1 cellular context compared by ENCODE assay signal in the genomic region with DNA sequence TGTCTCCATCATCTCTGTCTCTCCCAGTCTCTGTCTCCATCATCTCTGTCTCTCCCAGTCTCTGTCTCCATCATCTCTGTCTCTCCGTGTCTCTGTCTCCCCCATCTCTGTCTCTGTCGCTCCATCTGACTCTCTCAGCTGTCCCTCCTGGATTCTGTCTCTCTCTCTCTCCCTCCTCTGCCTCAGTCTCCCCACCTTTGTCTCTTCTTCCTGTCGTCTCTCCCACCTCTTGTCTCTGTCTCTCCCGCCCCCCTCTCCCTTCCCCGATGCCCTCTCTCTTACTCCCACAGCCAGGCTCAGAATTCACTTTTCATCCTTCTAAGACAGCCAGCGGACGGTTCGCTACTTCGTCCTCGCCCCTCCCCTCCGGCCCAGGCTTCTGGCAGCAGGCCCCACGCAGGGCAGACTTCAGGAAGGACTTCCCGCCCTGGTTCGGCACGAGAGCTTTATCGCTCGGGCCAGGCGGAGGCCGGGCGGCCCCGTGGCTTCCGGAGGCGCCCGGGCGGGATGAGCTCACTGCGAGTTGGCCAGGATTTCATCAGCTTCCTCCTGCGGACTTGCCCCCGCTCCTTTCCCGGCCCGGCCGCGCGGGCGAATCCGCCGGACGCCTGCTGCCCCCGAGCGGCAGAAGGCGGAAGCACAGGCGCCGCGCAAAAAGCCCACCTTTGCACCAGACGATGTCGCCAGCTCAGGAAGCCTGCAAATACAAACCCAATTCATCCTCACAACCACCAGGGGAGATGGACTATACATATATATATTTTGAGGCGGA.
TF ChIP-seq lines count a peak whose summit lies in the region.

No MANE protein-coding gene starts in this region.

TF ChIP-seq in HepG2, 621 proteins besides CTCF, POLR2A, EP300 and RAD21 (continued from another document and continues in another):
- peak; percentile 55; the same call in 1 of the 2 replicates for TF ChIP-seq FOXP4 (CRISPR knock-in tag; IDR thresholded peaks at IDR 0.05)
- no peak for TF ChIP-seq CC2D1A (CRISPR knock-in tag; IDR thresholded peaks at IDR 0.05)
- no peak for TF ChIP-seq XBP1 (CRISPR knock-in tag; IDR thresholded peaks at IDR 0.05)
- no peak for TF ChIP-seq SYNCRIP (IDR thresholded peaks at IDR 0.05; ENCODE audit: insufficient read depth, low read depth, low read length)
- peak; percentile 89 for TF ChIP-seq ZNF781 (CRISPR knock-in tag; IDR thresholded peaks at IDR 0.05; ENCODE audit: borderline replicate concordance, not compliant biosample characterization)
- TF ChIP-seq RELA (CRISPR knock-in tag; IDR thresholded peaks at IDR 0.05) = no peak; the same call in 1 of the 2 replicates
- TF ChIP-seq SP4 (CRISPR knock-in tag; IDR thresholded peaks at IDR 0.05) = peak; percentile 80
- no peak for TF ChIP-seq RFX1 (IDR thresholded peaks at IDR 0.05)
- TF ChIP-seq, protein P1, sequence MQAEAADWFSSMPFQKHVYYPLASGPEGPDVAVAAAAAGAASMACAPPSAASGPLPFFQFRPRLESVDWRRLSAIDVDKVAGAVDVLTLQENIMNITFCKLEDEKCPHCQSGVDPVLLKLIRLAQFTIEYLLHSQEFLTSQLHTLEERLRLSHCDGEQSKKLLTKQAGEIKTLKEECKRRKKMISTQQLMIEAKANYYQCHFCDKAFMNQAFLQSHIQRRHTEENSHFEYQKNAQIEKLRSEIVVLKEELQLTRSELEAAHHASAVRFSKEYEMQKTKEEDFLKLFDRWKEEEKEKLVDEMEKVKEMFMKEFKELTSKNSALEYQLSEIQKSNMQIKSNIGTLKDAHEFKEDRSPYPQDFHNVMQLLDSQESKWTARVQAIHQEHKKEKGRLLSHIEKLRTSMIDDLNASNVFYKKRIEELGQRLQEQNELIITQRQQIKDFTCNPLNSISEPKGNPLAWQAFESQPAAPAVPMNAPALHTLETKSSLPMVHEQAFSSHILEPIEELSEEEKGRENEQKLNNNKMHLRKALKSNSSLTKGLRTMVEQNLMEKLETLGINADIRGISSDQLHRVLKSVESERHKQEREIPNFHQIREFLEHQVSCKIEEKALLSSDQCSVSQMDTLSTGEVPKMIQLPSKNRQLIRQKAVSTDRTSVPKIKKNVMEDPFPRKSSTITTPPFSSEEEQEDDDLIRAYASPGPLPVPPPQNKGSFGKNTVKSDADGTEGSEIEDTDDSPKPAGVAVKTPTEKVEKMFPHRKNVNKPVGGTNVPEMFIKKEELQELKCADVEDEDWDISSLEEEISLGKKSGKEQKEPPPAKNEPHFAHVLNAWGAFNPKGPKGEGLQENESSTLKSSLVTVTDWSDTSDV (CRISPR knock-in tag; IDR thresholded peaks at IDR 0.05) = no peak
- no peak for TF ChIP-seq KLF13 (CRISPR knock-in tag; IDR thresholded peaks at IDR 0.05)
- no peak for TF ChIP-seq ZNF577 (CRISPR knock-in tag; IDR thresholded peaks at IDR 0.05; ENCODE audit: borderline replicate concordance, low read depth)
- no peak for TF ChIP-seq ZNF841 (CRISPR knock-in tag; IDR thresholded peaks at IDR 0.05; ENCODE audit: borderline replicate concordance)
- TF ChIP-seq NKX3-1 (CRISPR knock-in tag; IDR thresholded peaks at IDR 0.05) = 0 out of 2 replicates have a peak, but pooled peaks have one; percentile 40
- peak; percentile 78; the same call in 1 of the 2 replicates for TF ChIP-seq NAIF1 (CRISPR knock-in tag; IDR thresholded peaks at IDR 0.05; ENCODE audit: borderline replicate concordance)
- no peak for TF ChIP-seq GPN1 (CRISPR knock-in tag; IDR thresholded peaks at IDR 0.05; ENCODE audit: borderline replicate concordance)
- TF ChIP-seq ZNF432 (CRISPR knock-in tag; IDR thresholded peaks at IDR 0.05; ENCODE audit: borderline replicate concordance) = no peak
- TF ChIP-seq EED (CRISPR knock-in tag; IDR thresholded peaks at IDR 0.05) = no peak
- TF ChIP-seq MYNN (CRISPR knock-in tag; IDR thresholded peaks at IDR 0.05; ENCODE audit: low read depth) = no peak
- TF ChIP-seq ZNF18 (CRISPR knock-in tag; IDR thresholded peaks at IDR 0.05; ENCODE audit: insufficient replicate concordance) = peak; percentile 85
- TF ChIP-seq PATZ1 (CRISPR knock-in tag; IDR thresholded peaks at IDR 0.05) = peak; percentile 80
- TF ChIP-seq SP140L (CRISPR knock-in tag; IDR thresholded peaks at IDR 0.05; ENCODE audit: borderline replicate concordance) = 0 out of 2 replicates have a peak, but pooled peaks have one; percentile 48
- TF ChIP-seq, protein P2, sequence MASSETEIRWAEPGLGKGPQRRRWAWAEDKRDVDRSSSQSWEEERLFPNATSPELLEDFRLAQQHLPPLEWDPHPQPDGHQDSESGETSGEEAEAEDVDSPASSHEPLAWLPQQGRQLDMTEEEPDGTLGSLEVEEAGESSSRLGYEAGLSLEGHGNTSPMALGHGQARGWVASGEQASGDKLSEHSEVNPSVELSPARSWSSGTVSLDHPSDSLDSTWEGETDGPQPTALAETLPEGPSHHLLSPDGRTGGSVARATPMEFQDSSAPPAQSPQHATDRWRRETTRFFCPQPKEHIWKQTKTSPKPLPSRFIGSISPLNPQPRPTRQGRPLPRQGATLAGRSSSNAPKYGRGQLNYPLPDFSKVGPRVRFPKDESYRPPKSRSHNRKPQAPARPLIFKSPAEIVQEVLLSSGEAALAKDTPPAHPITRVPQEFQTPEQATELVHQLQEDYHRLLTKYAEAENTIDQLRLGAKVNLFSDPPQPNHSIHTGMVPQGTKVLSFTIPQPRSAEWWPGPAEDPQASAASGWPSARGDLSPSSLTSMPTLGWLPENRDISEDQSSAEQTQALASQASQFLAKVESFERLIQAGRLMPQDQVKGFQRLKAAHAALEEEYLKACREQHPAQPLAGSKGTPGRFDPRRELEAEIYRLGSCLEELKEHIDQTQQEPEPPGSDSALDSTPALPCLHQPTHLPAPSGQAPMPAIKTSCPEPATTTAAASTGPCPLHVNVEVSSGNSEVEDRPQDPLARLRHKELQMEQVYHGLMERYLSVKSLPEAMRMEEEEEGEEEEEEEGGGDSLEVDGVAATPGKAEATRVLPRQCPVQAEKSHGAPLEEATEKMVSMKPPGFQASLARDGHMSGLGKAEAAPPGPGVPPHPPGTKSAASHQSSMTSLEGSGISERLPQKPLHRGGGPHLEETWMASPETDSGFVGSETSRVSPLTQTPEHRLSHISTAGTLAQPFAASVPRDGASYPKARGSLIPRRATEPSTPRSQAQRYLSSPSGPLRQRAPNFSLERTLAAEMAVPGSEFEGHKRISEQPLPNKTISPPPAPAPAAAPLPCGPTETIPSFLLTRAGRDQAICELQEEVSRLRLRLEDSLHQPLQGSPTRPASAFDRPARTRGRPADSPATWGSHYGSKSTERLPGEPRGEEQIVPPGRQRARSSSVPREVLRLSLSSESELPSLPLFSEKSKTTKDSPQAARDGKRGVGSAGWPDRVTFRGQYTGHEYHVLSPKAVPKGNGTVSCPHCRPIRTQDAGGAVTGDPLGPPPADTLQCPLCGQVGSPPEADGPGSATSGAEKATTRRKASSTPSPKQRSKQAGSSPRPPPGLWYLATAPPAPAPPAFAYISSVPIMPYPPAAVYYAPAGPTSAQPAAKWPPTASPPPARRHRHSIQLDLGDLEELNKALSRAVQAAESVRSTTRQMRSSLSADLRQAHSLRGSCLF (CRISPR knock-in tag; IDR thresholded peaks at IDR 0.05; ENCODE audit: borderline replicate concordance) = no peak
- no peak for TF ChIP-seq ZNF484 (CRISPR knock-in tag; IDR thresholded peaks at IDR 0.05; ENCODE audit: borderline replicate concordance, low read depth)
- no peak; the same call in 1 of the 2 replicates for TF ChIP-seq ZNF34 (CRISPR knock-in tag; IDR thresholded peaks at IDR 0.05; ENCODE audit: borderline replicate concordance)
- TF ChIP-seq ZNF280D (CRISPR knock-in tag; IDR thresholded peaks at IDR 0.05) = peak; percentile 85; the same call in 1 of the 2 replicates
- TF ChIP-seq ZNF776 (CRISPR knock-in tag; IDR thresholded peaks at IDR 0.05) = peak; percentile 98
- 0 out of 2 replicates have a peak, but pooled peaks have one; percentile 87 for TF ChIP-seq ZNF33B (CRISPR knock-in tag; IDR thresholded peaks at IDR 0.05)
- TF ChIP-seq ZNF281 (CRISPR knock-in tag; IDR thresholded peaks at IDR 0.05; ENCODE audit: borderline replicate concordance) = no peak; the same call in 1 of the 2 replicates
- peak; percentile 95 for TF ChIP-seq MAX (IDR thresholded peaks at IDR 0.05)
- peak; percentile 76; the same call in 1 of the 2 replicates for TF ChIP-seq ZNF431 (CRISPR knock-in tag; IDR thresholded peaks at IDR 0.05; ENCODE audit: borderline replicate concordance, low read depth)
- TF ChIP-seq RXRA (CRISPR knock-in tag; IDR thresholded peaks at IDR 0.05) = peak; percentile 50
- TF ChIP-seq XRCC5 (optimal IDR thresholded peaks at IDR 0.05; ENCODE audit: low read length) = peak; percentile 84
